ENCODE assay signal across 28 cellular contexts in genomic region chr2:167678158-167678557, GRCh38.
"Had no signal": no experiment of that assay in that cellular context is flagged by ENCODE, and none has a peak within 500 bp of the region (broad histone marks: within the 10 kb centered on the region; RNA-seq: fewer than 3 reads in every experiment).

No MANE protein-coding gene starts in this region.

- H3K36me3 Mint-ChIP-seq: mesothelial cell of epicardium, naive B cell had no signal

- H3K9me3 ChIP-seq: colonic mucosa, esophagus squamous epithelium, gastrocnemius medialis, heart right ventricle, left lung, lower lobe of right lung, mucosa of descending colon had no signal

- H3K27me3 ChIP-seq: colonic mucosa, esophagus squamous epithelium, gastrocnemius medialis, heart right ventricle, left lung had no signal

- H3K27me3 Mint-ChIP-seq: dendritic cell treated with granulocyte-macrophage colony-stimulating factor and Interleukin-4, amounts not matched to agents 40 ng/mL and 50 ng/mL, for 4 days; effector memory CD8-positive, alpha-beta T cell; naive B cell had no signal

- ATAC-seq: effector memory CD8-positive, alpha-beta T cell; esophagus mucosa; gastrocnemius medialis; heart right ventricle; left cardiac atrium; left lung; left ventricle myocardium superior; lower lobe of right lung; mucosa of descending colon had no signal

- H3K4me3 Mint-ChIP-seq: dendritic cell treated with granulocyte-macrophage colony-stimulating factor and Interleukin-4, amounts not matched to agents 40 ng/mL and 50 ng/mL, for 4 days; effector memory CD8-positive, alpha-beta T cell; endodermal cell; mesothelial cell of epicardium; naive B cell had no signal

- H3K4me1 Mint-ChIP-seq: naive B cell had no signal

- H3K9me3 Mint-ChIP-seq: dendritic cell treated with granulocyte-macrophage colony-stimulating factor and Interleukin-4, amounts not matched to agents 40 ng/mL and 50 ng/mL, for 4 days; effector memory CD8-positive, alpha-beta T cell; endodermal cell; mesothelial cell of epicardium had no signal

- H3K36me3 ChIP-seq: colonic mucosa, esophagus squamous epithelium, gastrocnemius medialis, heart right ventricle, left lung, lower lobe of right lung had no signal

- H3K4me1 ChIP-seq: colonic mucosa, esophagus squamous epithelium, gastrocnemius medialis, heart right ventricle, left lung, lower lobe of right lung had no signal

- DNase-seq: colonic mucosa; cortex of kidney; effector CD8-positive, alpha-beta T cell; effector memory CD8-positive, alpha-beta T cell; endodermal cell; erythroblast; esophagus squamous epithelium; foreskin fibroblast; foreskin melanocyte; gastrocnemius medialis; glutamatergic neuron; head of caudate nucleus; heart right ventricle; hippocampal formation; left cardiac atrium; left lung; left ventricle myocardium superior; lower lobe of right lung; mesenchymal stem cell; mucosa of descending colon; naive B cell had no signal

- H3K27ac ChIP-seq: colonic mucosa, epithelial cell of prostate, esophagus squamous epithelium, gastrocnemius medialis, heart right ventricle, left lung, lower lobe of right lung had no signal

- H3K27ac Mint-ChIP-seq: dendritic cell treated with granulocyte-macrophage colony-stimulating factor and Interleukin-4, amounts not matched to agents 40 ng/mL and 50 ng/mL, for 4 days; effector memory CD8-positive, alpha-beta T cell; endodermal cell; mesothelial cell of epicardium had no signal

- H3K4me3 ChIP-seq: colonic mucosa, esophagus squamous epithelium, gastrocnemius medialis, heart right ventricle, left lung, lower lobe of right lung, mucosa of descending colon had no signal

- FAIRE-seq: endometrium, islet of Langerhans, keratinocyte had no signal
